Comparison of ENCODE assay signal across 8 cellular contexts in genomic region chr7:121329460-121330052, GRCh38. TPM values are rescaled to one million over a fixed set of nuclear protein-coding genes. Genes with fewer than 3 reads are reported as not detected.
DNase-seq lines count a peak whose midpoint lies in the region; ATAC-seq, FAIRE-seq and TF ChIP-seq lines count a peak whose summit lies in the region.

No MANE protein-coding gene starts in this region.

- H3K4me1 ChIP-seq in ACC112 (ENCODE audit: control insufficient read depth, insufficient read depth, low read length, unreplicated experiment), result peaks cover 5% of the 10 kb centered on the region
- peaks cover 9 to 12% of the 10 kb centered on the region in 2 donors for H3K4me1 ChIP-seq in esophagus (ENCODE audit: control insufficient read depth in 2 of 2, insufficient read depth in 2 of 2, low read length in 1 of 2)
- peaks cover 17% of the 10 kb centered on the region for H3K4me1 ChIP-seq in neuron (ENCODE audit: insufficient read depth, low read length)

- H3K36me3 ChIP-seq in ACC112 (ENCODE audit: insufficient read depth, low read length) (no peaks in the 10 kb centered on the region), esophagus (ENCODE audit: control insufficient read depth in 2 of 2, insufficient read depth in 2 of 2, low read length in 1 of 2) (no peaks in the 10 kb centered on the region), neuron (ENCODE audit: insufficient read depth, low read length) (no peaks in the 10 kb centered on the region)

- H2AFZ ChIP-seq in ACC112 (ENCODE audit: low read length, unreplicated experiment) (peak overlapping the region; percentile 91), neuron (ENCODE audit: low read depth, low read length) (peak overlapping the region; percentile 74)

- ATAC-seq in GM18498 (IDR thresholded peaks at IDR 0.05; ENCODE audit: unreplicated experiment) (peak; percentile 74), HG02938 (IDR thresholded peaks at IDR 0.05; ENCODE audit: unreplicated experiment) (peak; percentile 66)

- H3K9me3 ChIP-seq in esophagus (ENCODE audit: control insufficient read depth in 2 of 2, insufficient read depth in 1 of 2, low read depth in 1 of 2, low read length in 1 of 2), result no peaks in the 10 kb centered on the region
- H3K9me3 ChIP-seq in neuron (ENCODE audit: low read length), result peaks cover 7% of the 10 kb centered on the region

- no peak for TF ChIP-seq POLR2A in GM12892 (IDR thresholded peaks at IDR 0.05; ENCODE audit: low read depth, low read length)

- WGBS in esophagus, 2 donors, result 2 to 3% methylated on average over 34 of the region's 34 CpGs

- H3K27ac ChIP-seq in ACC112 (ENCODE audit: low read depth, low read length) (no peak overlapping the region), esophagus (ENCODE audit: low read depth in 2 of 2, low read length in 1 of 2) (no peak overlapping the region)

- DNase-seq in SHP77 treated with DMSO at 0.1 percent for 48 hours (lab: John Stamatoyannopoulos, UW) (peak; percentile 9), GM12892 (ENCODE audit: insufficient read length) (no peak), urothelium cell line (ENCODE audit: low spot score) (no peak)

- H3K27me3 ChIP-seq in ACC112 (ENCODE audit: insufficient read depth, low read length) (peaks cover 27% of the 10 kb centered on the region), esophagus (ENCODE audit: control insufficient read depth in 1 of 2, insufficient read depth in 2 of 2, low read length in 2 of 2) (peaks cover 0 to 6% of the 10 kb centered on the region in 2 donors), neuron (ENCODE audit: insufficient read depth, low read length) (peaks cover 48% of the 10 kb centered on the region)

- FAIRE-seq in GM12892 (lab: Jason Lieb, UNC) (no peak), urothelium cell line (lab: Jason Lieb, UNC) (no peak)

- H3K79me2 ChIP-seq in ACC112 (ENCODE audit: control insufficient read depth, insufficient read depth, low read length, unreplicated experiment), result no peaks in the 10 kb centered on the region

- H3K4me3 ChIP-seq in ACC112 (ENCODE audit: low read depth, low read length) (peak overlapping the region; percentile 83), esophagus (ENCODE audit: low read depth in 1 of 2, low read length in 2 of 2) (peak overlapping the region; percentile 33 to 46), neuron (ENCODE audit: low read length) (peak overlapping the region; percentile 42)

RNA-seq across cellular contexts. Expression of gene WNT16, which starts 0.8 kb away (rescaled TPM):
- under 1 TPM; 0.02 to 0.05 TPM for polyA plus RNA-seq in esophagus
- polyA plus RNA-seq in GM12892 (2012; ENCODE audit: missing spikeins), result not detected
